ENCODE assay signal across 16 cellular contexts in the genomic region with DNA sequence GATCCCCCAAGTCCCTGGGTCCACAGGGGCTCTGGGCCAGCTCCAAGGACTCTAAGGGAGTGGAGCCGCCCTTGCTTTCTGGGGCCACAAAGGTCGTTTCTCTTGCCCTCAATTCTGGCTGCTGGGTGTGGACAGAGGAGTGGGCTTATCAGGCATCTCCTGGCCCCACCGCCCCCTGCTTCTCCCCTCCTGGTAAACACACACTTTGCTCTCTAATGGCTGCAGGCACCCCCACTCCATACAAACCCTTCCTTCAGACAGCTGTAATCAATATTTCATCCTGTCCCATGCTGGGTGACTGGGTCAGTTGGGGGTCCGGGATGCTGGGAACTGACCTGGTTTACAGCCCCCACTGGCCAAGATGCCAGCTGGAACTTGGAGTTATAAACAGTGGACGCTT.
DNase-seq lines count a peak whose midpoint lies in the region; TF ChIP-seq lines count a peak whose summit lies in the region.
"Had no signal": no experiment of that assay in that cellular context is flagged by ENCODE, and none has a peak within 500 bp of the region (broad histone marks: within the 10 kb centered on the region; RNA-seq: fewer than 3 reads in every experiment).

No MANE protein-coding gene starts in this region.

- no peaks in the 10 kb centered on the region for H3K36me3 Mint-ChIP-seq in endodermal cell (ENCODE audit: low read depth)
- no peaks in the 10 kb centered on the region for H3K36me3 Mint-ChIP-seq in neural progenitor cell
- H3K36me3 Mint-ChIP-seq: CD14-positive monocyte; CD4-positive, alpha-beta memory T cell had no signal

- CTCF ChIA-PET in SK-N-SH (lab: Yijun Ruan, JAX), result no interaction called here

- peak overlapping the region; percentile 83 to 85 for H3K27ac ChIP-seq in ascending aorta
- H3K27ac ChIP-seq in endodermal cell (ENCODE audit: low read depth, low read length), result no peak overlapping the region
- no peak overlapping the region for H3K27ac ChIP-seq in neural progenitor cell
- H3K27ac ChIP-seq in tibial artery, result peak overlapping the region; percentile 7 to 90
- no peak overlapping the region for H3K27ac ChIP-seq in SK-N-SH (ENCODE audit: low read depth in 2 of 2, low read length in 1 of 2)
- H3K27ac ChIP-seq: BLaER1 had no signal

- H3K27ac Mint-ChIP-seq in endodermal cell, result peak overlapping the region; percentile 30
- H3K27ac Mint-ChIP-seq in neural progenitor cell, result no peak overlapping the region
- H3K27ac Mint-ChIP-seq: CD14-positive monocyte; CD4-positive, alpha-beta memory T cell had no signal

- no peaks in the 10 kb centered on the region for H3K27me3 ChIP-seq in ascending aorta
- H3K27me3 ChIP-seq in endodermal cell (ENCODE audit: control insufficient read depth, insufficient read depth, low read length, poor library complexity, severe bottlenecking), result no peaks in the 10 kb centered on the region
- H3K27me3 ChIP-seq in neural progenitor cell, result no peaks in the 10 kb centered on the region
- no peaks in the 10 kb centered on the region for H3K27me3 ChIP-seq in tibial artery
- H3K27me3 ChIP-seq in SK-N-SH (ENCODE audit: insufficient read depth), result peaks cover 15% of the 10 kb centered on the region; the same call in 1 of the 2 replicates

- intact Hi-C loops in ascending aorta (cut with DNase I) (no loop called here), tibial artery (cut with DNase I; ENCODE audit: low total_unique reads) (no loop called here)

- no peak for TF ChIP-seq CTCF in ascending aorta (IDR thresholded peaks at IDR 0.05)
- no peak for TF ChIP-seq CTCF in endodermal cell (conservative IDR thresholded peaks at IDR 0.05)
- TF ChIP-seq CTCF in neural progenitor cell (IDR thresholded peaks at IDR 0.05), result no peak
- TF ChIP-seq CTCF in tibial artery (IDR thresholded peaks at IDR 0.05), result no peak
- TF ChIP-seq CTCF in SK-N-SH (IDR thresholded peaks at IDR 0.05), result no peak

- H2AFZ ChIP-seq in neural progenitor cell (replicated peaks) (no peak overlapping the region), SK-N-SH (ENCODE audit: low read depth) (no peak overlapping the region)

- no peaks in the 10 kb centered on the region for H3K9me2 ChIP-seq in SK-N-SH

- H3K9me3 ChIP-seq in ascending aorta (no peaks in the 10 kb centered on the region), endodermal cell (ENCODE audit: control insufficient read depth, low read length) (no peaks in the 10 kb centered on the region), neural progenitor cell (ENCODE audit: low read depth) (no peaks in the 10 kb centered on the region), tibial artery (no peaks in the 10 kb centered on the region), SK-N-SH (no peaks in the 10 kb centered on the region)
- H3K9me3 ChIP-seq: BLaER1 had no signal

- H3K27me3 Mint-ChIP-seq in endodermal cell (ENCODE audit: insufficient read depth), result no peaks in the 10 kb centered on the region
- H3K27me3 Mint-ChIP-seq in neural progenitor cell (ENCODE audit: insufficient read depth, low read depth), result peaks cover 5% of the 10 kb centered on the region

- H3K9me3 Mint-ChIP-seq in endodermal cell (no peaks in the 10 kb centered on the region), neural progenitor cell (no peaks in the 10 kb centered on the region)
- H3K9me3 Mint-ChIP-seq: CD14-positive monocyte had no signal

- no peak for TF ChIP-seq RAD21 in SK-N-SH (IDR thresholded peaks at IDR 0.05; ENCODE audit: low read length)

- no peaks in the 10 kb centered on the region for H3F3A ChIP-seq in neural progenitor cell (ENCODE audit: low read depth)
- H3F3A ChIP-seq in SK-N-SH (replicated peaks; ENCODE audit: insufficient read depth), result no peaks in the 10 kb centered on the region

- H3K4me2 ChIP-seq in neural progenitor cell, result peak overlapping the region; percentile 65
- no peak overlapping the region for H3K4me2 ChIP-seq in SK-N-SH
- H3K4me2 ChIP-seq: BLaER1 had no signal

- H3K4me1 Mint-ChIP-seq in endodermal cell (peaks cover 11% of the 10 kb centered on the region), neural progenitor cell (peaks cover 68% of the 10 kb centered on the region)
- H3K4me1 Mint-ChIP-seq: CD14-positive monocyte; CD4-positive, alpha-beta memory T cell had no signal

- DNase-seq in ascending aorta (ENCODE audit: low spot score in 2 of 2) (no peak), endodermal cell (no peak), neural progenitor cell (ENCODE audit: low spot score) (no peak), tibial artery (no peak), hippocampal formation (lab: John Stamatoyannopoulos, UW) (no peak), SK-N-SH (no peak), AG20443 (ENCODE audit: low spot score) (no peak)
- DNase-seq: ACHN; CD4-positive, alpha-beta memory T cell; DMS153; DMS79; GF-D8; GOT3; H7 had no signal

- POLR2A ChIA-PET in SK-N-SH (lab: Yijun Ruan, JAX), result no interaction called here

- no peak overlapping the region for H3K4me3 Mint-ChIP-seq in endodermal cell
- H3K4me3 Mint-ChIP-seq in neural progenitor cell, result peak overlapping the region; percentile 72
- H3K4me3 Mint-ChIP-seq: CD14-positive monocyte; CD4-positive, alpha-beta memory T cell had no signal

- no peak for TF ChIP-seq EP300 in SK-N-SH (IDR thresholded peaks at IDR 0.05; ENCODE audit: borderline replicate concordance in 1 of 2, low read depth in 1 of 2, low read length in 1 of 2)

- H4K20me1 ChIP-seq in neural progenitor cell (ENCODE audit: low read depth), result no peaks in the 10 kb centered on the region
- H4K20me1 ChIP-seq in SK-N-SH (ENCODE audit: insufficient read depth), result no peaks in the 10 kb centered on the region
- H4K20me1 ChIP-seq: BLaER1 had no signal

- H3K79me2 ChIP-seq in neural progenitor cell (ENCODE audit: low read depth), result no peaks in the 10 kb centered on the region
- no peaks in the 10 kb centered on the region for H3K79me2 ChIP-seq in SK-N-SH (ENCODE audit: insufficient read depth)

- H3K4me3 ChIP-seq in ascending aorta (no peak overlapping the region), endodermal cell (ENCODE audit: low read length) (no peak overlapping the region), neural progenitor cell (no peak overlapping the region), tibial artery (no peak overlapping the region), SK-N-SH (ENCODE audit: low read depth in 2 of 2, low read length in 1 of 2) (no peak overlapping the region)
- H3K4me3 ChIP-seq: BLaER1 had no signal

- H3K4me1 ChIP-seq in ascending aorta, result peaks cover 21 to 66% of the 10 kb centered on the region in 2 donors
- H3K4me1 ChIP-seq in endodermal cell (ENCODE audit: control insufficient read depth, insufficient read depth, low read length), result peaks cover 23% of the 10 kb centered on the region
- peaks cover 42% of the 10 kb centered on the region for H3K4me1 ChIP-seq in neural progenitor cell
- H3K4me1 ChIP-seq in tibial artery, result peaks cover 0 to 90% (median 55%) of the 10 kb centered on the region in 4 donors
- H3K4me1 ChIP-seq in SK-N-SH (ENCODE audit: control insufficient read depth in 1 of 2, insufficient read depth in 2 of 2, low read depth in 1 of 2, low read length in 1 of 2), result peaks cover 0 to 13% of the 10 kb centered on the region in 2 experiments; a peak in 1 of 4 replicates

- H3K9ac ChIP-seq in endodermal cell (ENCODE audit: extremely low read depth, low read length, poor library complexity, severe bottlenecking) (no peak overlapping the region), neural progenitor cell (no peak overlapping the region), SK-N-SH (no peak overlapping the region)
- H3K9ac ChIP-seq: BLaER1 had no signal

- H3K36me3 ChIP-seq in ascending aorta (no peaks in the 10 kb centered on the region), endodermal cell (ENCODE audit: control insufficient read depth, insufficient read depth, low read length) (no peaks in the 10 kb centered on the region), neural progenitor cell (no peaks in the 10 kb centered on the region), tibial artery (no peaks in the 10 kb centered on the region), SK-N-SH (replicated peaks in 1 of 2; ENCODE audit: control insufficient read depth in 1 of 2, insufficient read depth in 2 of 2, low read length in 1 of 2) (no peaks in the 10 kb centered on the region)
- H3K36me3 ChIP-seq: BLaER1 had no signal

- 84 to 100% methylated on average over 2 to 5 of the region's 5 CpGs for WGBS in endodermal cell (ENCODE audit: insufficient coverage in 1 of 2, insufficient read length in 1 of 2), 2 experiments
- 25% methylated on average over 2 of the region's 5 CpGs for WGBS in SK-N-SH (ENCODE audit: low lambda C conversion rate)

TF ChIP-seq in SK-N-SH, 30 proteins besides CTCF, POLR2A, EP300 and RAD21 (continues in another document):
- TF ChIP-seq, protein P1, sequence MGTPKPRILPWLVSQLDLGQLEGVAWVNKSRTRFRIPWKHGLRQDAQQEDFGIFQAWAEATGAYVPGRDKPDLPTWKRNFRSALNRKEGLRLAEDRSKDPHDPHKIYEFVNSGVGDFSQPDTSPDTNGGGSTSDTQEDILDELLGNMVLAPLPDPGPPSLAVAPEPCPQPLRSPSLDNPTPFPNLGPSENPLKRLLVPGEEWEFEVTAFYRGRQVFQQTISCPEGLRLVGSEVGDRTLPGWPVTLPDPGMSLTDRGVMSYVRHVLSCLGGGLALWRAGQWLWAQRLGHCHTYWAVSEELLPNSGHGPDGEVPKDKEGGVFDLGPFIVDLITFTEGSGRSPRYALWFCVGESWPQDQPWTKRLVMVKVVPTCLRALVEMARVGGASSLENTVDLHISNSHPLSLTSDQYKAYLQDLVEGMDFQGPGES (IDR thresholded peaks at IDR 0.05; ENCODE audit: low read depth, low read length), result no peak
- TF ChIP-seq GATA2 (CRISPR knock-in tag; IDR thresholded peaks at IDR 0.05), result no peak
- no peak for TF ChIP-seq FOXJ3 (CRISPR knock-in tag; IDR thresholded peaks at IDR 0.05)
- no peak for TF ChIP-seq YY1 (IDR thresholded peaks at IDR 0.05; ENCODE audit: low read depth)
- TF ChIP-seq FOXM1 (IDR thresholded peaks at IDR 0.05; ENCODE audit: low read depth), result no peak
- TF ChIP-seq SIN3A (IDR thresholded peaks at IDR 0.05; ENCODE audit: borderline replicate concordance, low read depth, low read length), result no peak
- no peak for TF ChIP-seq RCOR1 (IDR thresholded peaks at IDR 0.05; ENCODE audit: low read length)

Comparison
In these comparisons a context has a peak if more than half of its experiments do, and no peak if none do; other contexts are left out.
1. H3K27ac ChIP-seq: peak in ascending aorta (2 of 2) and tibial artery (2 of 2); none in endodermal cell (single experiment), neural progenitor cell (single experiment) and SK-N-SH (0 of 2).